In the genomic region with DNA sequence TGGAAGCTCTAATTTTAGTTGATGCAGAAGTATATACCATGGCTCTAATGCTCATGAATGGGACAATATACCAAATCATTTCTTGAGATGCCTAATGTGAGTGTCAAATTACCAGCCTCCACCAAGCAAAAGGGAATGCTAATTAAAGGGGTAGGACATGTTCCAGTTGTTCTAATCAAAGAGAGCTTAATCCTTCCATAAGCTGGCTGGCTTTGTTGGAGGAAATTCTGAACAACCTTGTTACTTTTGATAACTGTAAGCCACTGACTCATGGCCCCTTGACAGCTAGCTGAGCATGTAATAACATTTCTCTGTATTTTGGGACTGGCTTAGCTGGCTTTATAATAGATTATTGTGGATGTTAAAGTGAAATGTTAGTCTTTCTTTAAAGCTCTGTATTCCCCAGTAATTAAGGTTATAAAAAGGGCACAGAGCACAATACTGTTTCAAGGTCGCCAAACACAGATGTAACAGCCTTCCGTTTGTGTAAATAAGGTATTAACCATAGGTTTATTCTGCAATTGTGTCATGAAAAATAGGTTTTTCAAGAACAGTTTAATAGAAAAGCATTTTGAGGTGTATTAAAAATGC, we compare ENCODE assay signal across 18 cellular contexts.
DNase-seq lines count a peak whose midpoint lies in the region; FAIRE-seq and TF ChIP-seq lines count a peak whose summit lies in the region.
"Had no signal": no experiment of that assay in that cellular context is flagged by ENCODE, and none has a peak within 500 bp of the region (broad histone marks: within the 10 kb centered on the region; RNA-seq: fewer than 3 reads in every experiment).

No MANE protein-coding gene starts in this region.

- no peaks in the 10 kb centered on the region for H3K36me3 ChIP-seq in astrocyte (ENCODE audit: insufficient read depth, low read length)
- no peaks in the 10 kb centered on the region for H3K36me3 ChIP-seq in neural progenitor cell
- H3K36me3 ChIP-seq in Caco-2 (ENCODE audit: control insufficient read depth, insufficient read depth, low read length) = no peaks in the 10 kb centered on the region
- H3K36me3 ChIP-seq: left ventricle myocardium inferior, tibial nerve had no signal

- H3K27ac ChIP-seq in astrocyte (ENCODE audit: low read depth, low read length) (no peak overlapping the region), neural progenitor cell (no peak overlapping the region)
- H3K27ac ChIP-seq: dorsolateral prefrontal cortex, left ventricle myocardium inferior, SK-N-MC, tibial nerve had no signal

- H3K9me3 ChIP-seq in astrocyte (ENCODE audit: insufficient read depth, low read depth, low read length) (no peaks in the 10 kb centered on the region), neural progenitor cell (ENCODE audit: low read depth) (no peaks in the 10 kb centered on the region), Caco-2 (no peaks in the 10 kb centered on the region)
- H3K9me3 ChIP-seq: tibial nerve had no signal

- H4K20me1 ChIP-seq in astrocyte (ENCODE audit: insufficient read depth, low read length) = no peaks in the 10 kb centered on the region
- no peaks in the 10 kb centered on the region for H4K20me1 ChIP-seq in neural progenitor cell (ENCODE audit: low read depth)

- H3K4me2 ChIP-seq in astrocyte (ENCODE audit: low read length) (no peak overlapping the region), neural progenitor cell (peak overlapping the region; percentile 55)

- no peaks in the 10 kb centered on the region for H3K9me3 Mint-ChIP-seq in astrocyte (ENCODE audit: unreplicated experiment)
- no peaks in the 10 kb centered on the region for H3K9me3 Mint-ChIP-seq in neural progenitor cell
- peaks cover 3% of the 10 kb centered on the region for H3K9me3 Mint-ChIP-seq in activated T-cell treated with anti-CD3 and anti-CD28 coated beads, Interleukin-2, amount 50 U/mL, for 24 hours
- H3K9me3 Mint-ChIP-seq in Caco-2 (ENCODE audit: unreplicated experiment) = no peaks in the 10 kb centered on the region
- H3K9me3 Mint-ChIP-seq: activated naive CD4-positive, alpha-beta T cell treated with anti-CD3 and anti-CD28 coated beads, Interleukin-2, amount 50 U/mL, for 24 hours had no signal

- no peak overlapping the region for H3K4me3 Mint-ChIP-seq in astrocyte (ENCODE audit: unreplicated experiment)
- H3K4me3 Mint-ChIP-seq in neural progenitor cell = no peak overlapping the region
- H3K4me3 Mint-ChIP-seq in activated T-cell treated with anti-CD3 and anti-CD28 coated beads, Interleukin-2, amount 50 U/mL, for 24 hours = no peak overlapping the region
- no peak overlapping the region for H3K4me3 Mint-ChIP-seq in Caco-2 (ENCODE audit: unreplicated experiment)
- H3K4me3 Mint-ChIP-seq: activated naive CD4-positive, alpha-beta T cell treated with anti-CD3 and anti-CD28 coated beads, Interleukin-2, amount 50 U/mL, for 24 hours had no signal

- H3K79me2 ChIP-seq in astrocyte (ENCODE audit: insufficient read depth, low read length) (no peaks in the 10 kb centered on the region), neural progenitor cell (ENCODE audit: low read depth) (no peaks in the 10 kb centered on the region)

- intact Hi-C loops in Caco-2 (cut with micrococcal nuclease; ENCODE audit: unreplicated experiment) (no loop called here), head of caudate nucleus (cut with DNase I) (no loop called here)

- CTCF ChIA-PET in Caco-2 (lab: Charles Lee) = no interaction called here

- H3K27ac Mint-ChIP-seq in astrocyte (ENCODE audit: unreplicated experiment) (no peak overlapping the region), neural progenitor cell (no peak overlapping the region), Caco-2 (ENCODE audit: unreplicated experiment) (no peak overlapping the region)
- no peak overlapping the region for H3K27ac Mint-ChIP-seq in activated T-cell treated with anti-CD3 and anti-CD28 coated beads, Interleukin-2, amount 50 U/mL, for 24 hours
- H3K27ac Mint-ChIP-seq: activated naive CD4-positive, alpha-beta T cell treated with anti-CD3 and anti-CD28 coated beads, Interleukin-2, amount 50 U/mL, for 24 hours had no signal

- H3K27me3 Mint-ChIP-seq in astrocyte (ENCODE audit: low read depth, unreplicated experiment) = no peaks in the 10 kb centered on the region
- no peaks in the 10 kb centered on the region for H3K27me3 Mint-ChIP-seq in neural progenitor cell (ENCODE audit: insufficient read depth, low read depth)
- H3K27me3 Mint-ChIP-seq in activated T-cell treated with anti-CD3 and anti-CD28 coated beads, Interleukin-2, amount 50 U/mL, for 24 hours = no peaks in the 10 kb centered on the region
- H3K27me3 Mint-ChIP-seq in Caco-2 (ENCODE audit: insufficient read depth, unreplicated experiment) = no peaks in the 10 kb centered on the region
- H3K27me3 Mint-ChIP-seq: activated naive CD4-positive, alpha-beta T cell treated with anti-CD3 and anti-CD28 coated beads, Interleukin-2, amount 50 U/mL, for 24 hours had no signal

- POLR2A ChIA-PET in Caco-2 (lab: Charles Lee) = no interaction called here

- H3K27me3 ChIP-seq in astrocyte (ENCODE audit: insufficient read depth, low read length) = no peaks in the 10 kb centered on the region
- no peaks in the 10 kb centered on the region for H3K27me3 ChIP-seq in neural progenitor cell
- H3K27me3 ChIP-seq in Caco-2 (replicated peaks; ENCODE audit: control insufficient read depth, insufficient read depth, low read length) = no peaks in the 10 kb centered on the region
- H3K27me3 ChIP-seq: dorsolateral prefrontal cortex, tibial nerve had no signal

- no peak for FAIRE-seq in astrocyte (lab: Jason Lieb, UNC)
- FAIRE-seq: small intestine had no signal

- H3K9ac ChIP-seq in astrocyte (ENCODE audit: low read length) = no peak overlapping the region
- no peak overlapping the region for H3K9ac ChIP-seq in neural progenitor cell

- DNase-seq in HuH-7 (ENCODE audit: low spot score) (peak; percentile 1), NCI-H2227 treated with DMSO at 0.1 percent for 48 hours (lab: John Stamatoyannopoulos, UW) (peak; percentile 65), astrocyte (ENCODE audit: low read depth) (peak; percentile 27), neural progenitor cell (ENCODE audit: low spot score) (peak; percentile 62), Caco-2 (no peak), SW 1271 (lab: John Stamatoyannopoulos, UW) (no peak), head of caudate nucleus (no peak)
- no peak for DNase-seq in activated T-cell treated with anti-CD3 and anti-CD28 coated beads, Interleukin-2, amount 50 U/mL, for 24 hours
- DNase-seq: activated CD4-positive, alpha-beta T cell treated with anti-CD3 and anti-CD28 coated beads, Interleukin-2, amount 50 U/mL, for 48 hours; activated T-cell treated with anti-CD3 and anti-CD28 coated beads, Interleukin-2, amount 50 U/mL, for 1 hour; DMS79; dorsolateral prefrontal cortex; left ventricle myocardium inferior; NCI-H345; small intestine had no signal

- no peaks in the 10 kb centered on the region for H3K4me1 ChIP-seq in astrocyte (ENCODE audit: insufficient read depth, low read length)
- peaks cover 43% of the 10 kb centered on the region for H3K4me1 ChIP-seq in neural progenitor cell
- no peaks in the 10 kb centered on the region for H3K4me1 ChIP-seq in Caco-2
- H3K4me1 ChIP-seq: left ventricle myocardium inferior, tibial nerve had no signal

- H3K4me1 Mint-ChIP-seq in astrocyte (ENCODE audit: low read depth, unreplicated experiment) = no peaks in the 10 kb centered on the region
- peaks cover 2% of the 10 kb centered on the region for H3K4me1 Mint-ChIP-seq in neural progenitor cell
- H3K4me1 Mint-ChIP-seq in activated T-cell treated with anti-CD3 and anti-CD28 coated beads, Interleukin-2, amount 50 U/mL, for 24 hours (ENCODE audit: low read depth) = no peaks in the 10 kb centered on the region
- no peaks in the 10 kb centered on the region for H3K4me1 Mint-ChIP-seq in Caco-2 (ENCODE audit: low read depth, unreplicated experiment)
- H3K4me1 Mint-ChIP-seq: activated naive CD4-positive, alpha-beta T cell treated with anti-CD3 and anti-CD28 coated beads, Interleukin-2, amount 50 U/mL, for 24 hours had no signal

- H2AFZ ChIP-seq in astrocyte (ENCODE audit: low read depth, low read length) (no peak overlapping the region), neural progenitor cell (replicated peaks) (no peak overlapping the region)

- no peak overlapping the region for H3K4me3 ChIP-seq in astrocyte (ENCODE audit: insufficient read depth, low read depth, low read length)
- no peak overlapping the region for H3K4me3 ChIP-seq in neural progenitor cell
- no peak overlapping the region for H3K4me3 ChIP-seq in Caco-2 (ENCODE audit: low read depth, low read length)
- H3K4me3 ChIP-seq: dorsolateral prefrontal cortex, left ventricle myocardium inferior, SK-N-MC, tibial nerve had no signal

- H3K36me3 Mint-ChIP-seq in astrocyte (ENCODE audit: low read depth, unreplicated experiment) (no peaks in the 10 kb centered on the region), neural progenitor cell (no peaks in the 10 kb centered on the region), Caco-2 (ENCODE audit: insufficient read depth, unreplicated experiment) (no peaks in the 10 kb centered on the region)
- no peaks in the 10 kb centered on the region for H3K36me3 Mint-ChIP-seq in activated T-cell treated with anti-CD3 and anti-CD28 coated beads, Interleukin-2, amount 50 U/mL, for 24 hours (ENCODE audit: low read depth)
- H3K36me3 Mint-ChIP-seq: activated naive CD4-positive, alpha-beta T cell treated with anti-CD3 and anti-CD28 coated beads, Interleukin-2, amount 50 U/mL, for 24 hours had no signal

- peaks cover 12% of the 10 kb centered on the region for H3F3A ChIP-seq in neural progenitor cell (ENCODE audit: low read depth)

- BruUV-seq in Caco-2 (replicated peaks; lab: Mats Ljungman, UMichigan) = no TSS peak

- no peak for TF ChIP-seq CTCF in astrocyte (IDR thresholded peaks at IDR 0.05; ENCODE audit: insufficient read depth, low read depth, low read length)
- TF ChIP-seq CTCF in neural progenitor cell (IDR thresholded peaks at IDR 0.05) = no peak
- TF ChIP-seq CTCF in Caco-2 (IDR thresholded peaks at IDR 0.05; ENCODE audit: insufficient read depth in 1 of 2, low read depth in 1 of 2, low read length in 1 of 2, severe bottlenecking in 1 of 2, unreplicated experiment in 1 of 2) = no peak

Comparison
In these comparisons a context has a peak if more than half of its experiments do, and no peak if none do; other contexts are left out.
1. DNase-seq: peak in HuH-7 (single experiment), NCI-H2227 treated with DMSO at 0.1 percent for 48 hours (single experiment), astrocyte (single experiment) and neural progenitor cell (single experiment); none in activated T-cell treated with anti-CD3 and anti-CD28 coated beads, Interleukin-2, amount 50 U/mL, for 24 hours (single experiment), Caco-2 (0 of 2), SW 1271 (0 of 2) and head of caudate nucleus (0 of 42).